ENCODE assay signal across 1 cellular context in the genomic region with DNA sequence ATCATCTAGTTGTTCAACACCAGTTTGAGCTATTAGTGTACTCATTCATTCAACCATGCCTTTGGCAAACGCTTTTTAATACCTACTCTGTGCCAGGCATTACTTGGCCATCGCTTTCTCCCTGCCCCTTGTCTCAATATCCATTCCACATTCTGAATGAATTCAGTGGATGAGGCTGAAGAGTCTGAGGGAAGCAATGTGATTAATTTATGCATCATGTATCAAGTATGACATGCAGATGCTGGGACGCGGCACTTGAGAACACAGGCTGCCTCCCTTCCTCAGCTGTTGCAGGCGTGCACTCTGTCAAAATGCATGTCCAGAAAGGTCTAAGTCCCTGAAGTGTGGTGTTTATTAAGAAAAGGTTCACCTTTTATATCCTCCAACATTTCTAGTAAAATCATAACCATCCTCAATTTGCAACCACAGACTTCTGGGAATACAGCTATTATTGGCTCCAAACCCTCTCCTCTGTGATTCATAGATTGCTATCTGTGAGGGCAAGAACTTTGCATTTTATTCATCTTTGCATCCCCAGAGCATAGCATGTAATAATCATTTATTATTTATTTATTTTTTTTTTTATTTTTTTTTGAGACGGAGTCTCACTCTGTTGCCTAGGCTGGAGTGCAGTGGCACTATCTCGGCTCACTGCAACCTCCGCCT.
TF ChIP-seq lines count a peak whose summit lies in the region.

No MANE protein-coding gene starts in this region.

TF ChIP-seq in SK-N-SH, 30 proteins besides CTCF, POLR2A, EP300 and RAD21:
- peak; percentile 86 for TF ChIP-seq TEAD4 (IDR thresholded peaks at IDR 0.05; ENCODE audit: borderline replicate concordance, insufficient read depth)
- TF ChIP-seq USF2 (IDR thresholded peaks at IDR 0.05; ENCODE audit: borderline replicate concordance, low read depth, low read length), result no peak
- TF ChIP-seq JUND (IDR thresholded peaks at IDR 0.05), result peak; percentile 88
- peak; percentile 75; the same call in 1 of the 2 replicates for TF ChIP-seq FOXM1 (IDR thresholded peaks at IDR 0.05; ENCODE audit: low read depth)
- TF ChIP-seq, protein P1, sequence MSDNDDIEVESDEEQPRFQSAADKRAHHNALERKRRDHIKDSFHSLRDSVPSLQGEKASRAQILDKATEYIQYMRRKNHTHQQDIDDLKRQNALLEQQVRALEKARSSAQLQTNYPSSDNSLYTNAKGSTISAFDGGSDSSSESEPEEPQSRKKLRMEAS (IDR thresholded peaks at IDR 0.05; ENCODE audit: low read depth), result peak; percentile 47; the same call in 1 of the 2 replicates
- no peak for TF ChIP-seq RFX5 (IDR thresholded peaks at IDR 0.05; ENCODE audit: low read length)
- no peak for TF ChIP-seq NRF1 (IDR thresholded peaks at IDR 0.05; ENCODE audit: low read depth, low read length)
- TF ChIP-seq TAF1 (IDR thresholded peaks at IDR 0.05; ENCODE audit: borderline replicate concordance, low read depth, low read length), result no peak
- TF ChIP-seq, protein P2, sequence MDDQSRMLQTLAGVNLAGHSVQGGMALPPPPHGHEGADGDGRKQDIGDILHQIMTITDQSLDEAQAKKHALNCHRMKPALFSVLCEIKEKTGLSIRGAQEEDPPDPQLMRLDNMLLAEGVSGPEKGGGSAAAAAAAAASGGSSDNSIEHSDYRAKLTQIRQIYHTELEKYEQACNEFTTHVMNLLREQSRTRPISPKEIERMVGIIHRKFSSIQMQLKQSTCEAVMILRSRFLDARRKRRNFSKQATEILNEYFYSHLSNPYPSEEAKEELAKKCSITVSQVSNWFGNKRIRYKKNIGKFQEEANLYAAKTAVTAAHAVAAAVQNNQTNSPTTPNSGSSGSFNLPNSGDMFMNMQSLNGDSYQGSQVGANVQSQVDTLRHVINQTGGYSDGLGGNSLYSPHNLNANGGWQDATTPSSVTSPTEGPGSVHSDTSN (IDR thresholded peaks at IDR 0.05), result peak; percentile 90
- 0 out of 2 replicates have a peak, but pooled peaks have one; percentile 23 for TF ChIP-seq YY1 (IDR thresholded peaks at IDR 0.05; ENCODE audit: low read depth)
- TF ChIP-seq NFIC (IDR thresholded peaks at IDR 0.05; ENCODE audit: borderline replicate concordance), result peak; percentile 87
- peak; percentile 94 for TF ChIP-seq RXRA (IDR thresholded peaks at IDR 0.05; ENCODE audit: borderline replicate concordance, low read depth)
- no peak for TF ChIP-seq IRF3 (IDR thresholded peaks at IDR 0.05; ENCODE audit: low read depth, low read length)
- peak; percentile 80 for TF ChIP-seq FOSL2 (IDR thresholded peaks at IDR 0.05; ENCODE audit: borderline replicate concordance, low read depth)
- TF ChIP-seq SMC3 (IDR thresholded peaks at IDR 0.05; ENCODE audit: low read depth, low read length), result no peak
- peak; percentile 62; the same call in 1 of the 2 replicates for TF ChIP-seq POLR2AphosphoS5 (IDR thresholded peaks at IDR 0.05; ENCODE audit: low read depth, low read length)
- TF ChIP-seq MEF2A (IDR thresholded peaks at IDR 0.05; ENCODE audit: borderline replicate concordance, low read depth), result peak; percentile 95
- TF ChIP-seq TCF12 (IDR thresholded peaks at IDR 0.05), result peak; percentile 90
